ENCODE assay signal across 17 cellular contexts in the genomic region with DNA sequence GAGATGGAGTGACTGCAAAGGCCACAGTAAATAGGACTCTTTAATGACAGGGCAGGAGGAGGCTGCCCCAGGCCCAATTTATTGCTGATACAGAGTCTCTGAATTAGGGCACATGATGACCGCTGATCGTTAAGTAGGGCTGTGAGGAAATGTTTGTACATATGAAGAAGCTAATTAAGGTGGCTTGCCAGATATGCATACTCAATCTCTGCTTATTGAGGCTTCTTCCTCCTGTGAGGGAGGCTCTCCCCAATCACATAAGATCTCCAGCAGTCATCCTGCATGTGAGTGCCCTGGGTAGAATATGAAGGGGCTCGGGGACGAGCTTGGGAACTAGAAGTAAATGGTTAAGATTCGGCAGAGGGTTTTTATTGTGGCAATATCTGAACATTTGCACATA. TPM values are rescaled to one million over a fixed set of nuclear protein-coding genes. Genes with fewer than 3 reads are reported as not detected.
DNase-seq lines count a peak whose midpoint lies in the region; ATAC-seq, FAIRE-seq and TF ChIP-seq lines count a peak whose summit lies in the region.
"Had no signal": no experiment of that assay in that cellular context is flagged by ENCODE, and none has a peak within 500 bp of the region (broad histone marks: within the 10 kb centered on the region; RNA-seq: fewer than 3 reads in every experiment).

No MANE protein-coding gene starts in this region.

- peaks cover 77% of the 10 kb centered on the region for H3K4me1 Mint-ChIP-seq in activated T-helper 2 cell treated with anti-CD3 and anti-CD28 coated beads, Interferon-gamma antibody, Interleukin-2, Interleukin-4, amounts not matched to agents 10 μg/mL and 5 μg/mL and 100 μg/mL, durations not matched to agents 14 hours and 24 hours and 36 hours (ENCODE audit: low read depth)
- H3K4me1 Mint-ChIP-seq in nephron progenitor cell = peaks cover 60% of the 10 kb centered on the region

- peaks cover 12% of the 10 kb centered on the region for H3K9me3 Mint-ChIP-seq in activated T-helper 2 cell treated with anti-CD3 and anti-CD28 coated beads, Interferon-gamma antibody, Interleukin-2, Interleukin-4, amounts not matched to agents 10 μg/mL and 5 μg/mL and 100 μg/mL, durations not matched to agents 14 hours and 24 hours and 36 hours
- peaks cover 14% of the 10 kb centered on the region for H3K9me3 Mint-ChIP-seq in nephron progenitor cell

- ATAC-seq in GM18502 (IDR thresholded peaks at IDR 0.05; ENCODE audit: poor library complexity, unreplicated experiment) = no peak
- ATAC-seq: body of pancreas had no signal

- DNase-seq in DMS 273 (lab: John Stamatoyannopoulos, UW; ENCODE audit: unreplicated experiment) = peak; percentile 55
- DNase-seq in DMS 273 treated with DMSO at 0.1 percent for 48 hours (lab: John Stamatoyannopoulos, UW) = no peak
- no peak for DNase-seq in GM19239 (ENCODE audit: insufficient read length, low spot score)
- DNase-seq in activated T-helper 2 cell treated with anti-CD3 and anti-CD28 coated beads, Interferon-gamma antibody, Interleukin-2, Interleukin-4, amounts not matched to agents 10 μg/mL and 5 μg/mL and 100 μg/mL, durations not matched to agents 14 hours and 24 hours and 36 hours (ENCODE audit: low spot score) = no peak
- DNase-seq in nephron progenitor cell = no peak
- DNase-seq in NCI-H345 treated with DMSO at 0.1 percent for 48 hours (lab: John Stamatoyannopoulos, UW; ENCODE audit: unreplicated experiment) = no peak
- no peak for DNase-seq in effector CD8-positive, alpha-beta T cell (lab: John Stamatoyannopoulos, UW)
- DNase-seq: body of pancreas, esophagus squamous epithelium, heart right ventricle, NCI-H187 treated with DMSO at 0.1 percent for 48 hours, NCI-H526 had no signal

- peak overlapping the region; percentile 92 for H3K27ac Mint-ChIP-seq in activated T-helper 2 cell treated with anti-CD3 and anti-CD28 coated beads, Interferon-gamma antibody, Interleukin-2, Interleukin-4, amounts not matched to agents 10 μg/mL and 5 μg/mL and 100 μg/mL, durations not matched to agents 14 hours and 24 hours and 36 hours
- peak overlapping the region; percentile 82 for H3K27ac Mint-ChIP-seq in nephron progenitor cell

- H3K36me3 Mint-ChIP-seq in activated T-helper 2 cell treated with anti-CD3 and anti-CD28 coated beads, Interferon-gamma antibody, Interleukin-2, Interleukin-4, amounts not matched to agents 10 μg/mL and 5 μg/mL and 100 μg/mL, durations not matched to agents 14 hours and 24 hours and 36 hours (ENCODE audit: low read depth) = peaks cover 24% of the 10 kb centered on the region
- peaks cover 7% of the 10 kb centered on the region for H3K36me3 Mint-ChIP-seq in nephron progenitor cell (ENCODE audit: low read depth)
- H3K36me3 Mint-ChIP-seq: CD14-positive monocyte had no signal

- H3K27me3 Mint-ChIP-seq in activated T-helper 2 cell treated with anti-CD3 and anti-CD28 coated beads, Interferon-gamma antibody, Interleukin-2, Interleukin-4, amounts not matched to agents 10 μg/mL and 5 μg/mL and 100 μg/mL, durations not matched to agents 14 hours and 24 hours and 36 hours (ENCODE audit: low read depth) = no peaks in the 10 kb centered on the region
- H3K27me3 Mint-ChIP-seq in nephron progenitor cell (ENCODE audit: low read depth, poor library complexity) = peaks cover 4% of the 10 kb centered on the region

- peak; percentile 65 for FAIRE-seq in GM19239 (lab: Jason Lieb, UNC)
- FAIRE-seq: RCC 7860 had no signal

- intact Hi-C loops in activated T-helper 2 cell treated with anti-CD3 and anti-CD28 coated beads, Interferon-gamma antibody, Interleukin-2, Interleukin-4, amounts not matched to agents 10 μg/mL and 5 μg/mL and 100 μg/mL, durations not matched to agents 14 hours and 24 hours and 36 hours (cut with micrococcal nuclease) = loop anchor here (2.0 to 10.0 kb wide), 6 partner anchors 18 to 1483 kb away; a partner anchor contains a TSS

- no peak overlapping the region for H3K4me3 Mint-ChIP-seq in activated T-helper 2 cell treated with anti-CD3 and anti-CD28 coated beads, Interferon-gamma antibody, Interleukin-2, Interleukin-4, amounts not matched to agents 10 μg/mL and 5 μg/mL and 100 μg/mL, durations not matched to agents 14 hours and 24 hours and 36 hours (ENCODE audit: low read depth)
- peak overlapping the region; percentile 3 for H3K4me3 Mint-ChIP-seq in nephron progenitor cell
- H3K4me3 Mint-ChIP-seq: CD14-positive monocyte had no signal

- TF ChIP-seq CTCF in nephron progenitor cell (IDR thresholded peaks at IDR 0.05) = no peak

RNA-seq across cellular contexts. Expression of a gene that starts 8.2 kb away (rescaled TPM):
- 0.02 TPM in 2 replicates for total RNA-seq in activated T-helper 2 cell treated with anti-CD3 and anti-CD28 coated beads, Interferon-gamma antibody, Interleukin-2, Interleukin-4, amounts not matched to agents 10 μg/mL and 5 μg/mL and 100 μg/mL, durations not matched to agents 14 hours and 24 hours and 36 hours
- total RNA-seq: dermis microvascular lymphatic vessel endothelial cell, G401 had no signal
